21 cellular contexts compared by ENCODE assay signal in genomic region chr13:102212729-102213128, GRCh38.
"Had no signal": no experiment of that assay in that cellular context is flagged by ENCODE, and none has a peak within 500 bp of the region (broad histone marks: within the 10 kb centered on the region; RNA-seq: fewer than 3 reads in every experiment).

No MANE protein-coding gene starts in this region.

- H3K27ac Mint-ChIP-seq: activated CD8-positive, alpha-beta memory T cell treated with anti-CD3 and anti-CD28 coated beads, Interleukin-2, amount 10 ng/mL, durations not matched to agents 7 days and 5 days; activated CD8-positive, alpha-beta T cell treated with anti-CD3 and anti-CD28 coated beads for 36 hours; activated naive CD4-positive, alpha-beta T cell treated with anti-CD3 and anti-CD28 coated beads, Interleukin-2, amount 10 ng/mL, durations not matched to agents 7 days and 5 days; activated naive CD8-positive, alpha-beta T cell treated with anti-CD3 and anti-CD28 coated beads, Interleukin-2, amount 50 U/mL, for 24 hours; nephron; stimulated activated memory B cell treated with anti-CD40 and anti-IgM and Interleukin-4, amounts not matched to agents 10 μg/mL and 1 μg/mL and 100 μg/mL, for 72 hours had no signal

- H3K4me3 ChIP-seq: body of pancreas, cardiac muscle cell, stomach, transverse colon, uterus had no signal

- H3K9me3 Mint-ChIP-seq: activated CD8-positive, alpha-beta T cell treated with anti-CD3 and anti-CD28 coated beads for 36 hours; activated naive CD4-positive, alpha-beta T cell treated with anti-CD3 and anti-CD28 coated beads, Interleukin-2, amount 10 ng/mL, durations not matched to agents 7 days and 5 days; nephron; stimulated activated memory B cell treated with anti-CD40 and anti-IgM and Interleukin-4, amounts not matched to agents 10 μg/mL and 1 μg/mL and 100 μg/mL, for 72 hours had no signal

- H3K4me1 Mint-ChIP-seq: activated CD8-positive, alpha-beta memory T cell treated with anti-CD3 and anti-CD28 coated beads, Interleukin-2, amount 10 ng/mL, durations not matched to agents 7 days and 5 days; activated naive CD4-positive, alpha-beta T cell treated with anti-CD3 and anti-CD28 coated beads, Interleukin-2, amount 10 ng/mL, durations not matched to agents 7 days and 5 days; activated naive CD8-positive, alpha-beta T cell treated with anti-CD3 and anti-CD28 coated beads, Interleukin-2, amount 50 U/mL, for 24 hours; nephron; stimulated activated memory B cell treated with anti-CD40 and anti-IgM and Interleukin-4, amounts not matched to agents 10 μg/mL and 1 μg/mL and 100 μg/mL, for 72 hours had no signal

- ATAC-seq: activated CD8-positive, alpha-beta memory T cell treated with anti-CD3 and anti-CD28 coated beads, Interleukin-2, amount 10 ng/mL, durations not matched to agents 7 days and 5 days; activated CD8-positive, alpha-beta T cell treated with anti-CD3 and anti-CD28 coated beads for 36 hours; activated naive CD8-positive, alpha-beta T cell treated with anti-CD3 and anti-CD28 coated beads, Interleukin-2, amount 50 U/mL, for 24 hours; body of pancreas; left ventricle myocardium superior; sciatic nerve; stimulated activated memory B cell treated with anti-CD40 and anti-IgM and Interleukin-4, amounts not matched to agents 10 μg/mL and 1 μg/mL and 100 μg/mL, for 72 hours had no signal

- H3K27ac ChIP-seq: body of pancreas, cardiac muscle cell, stomach, transverse colon, uterus had no signal

- H3K9me3 ChIP-seq: body of pancreas, stomach, transverse colon, uterus had no signal

- H3K4me1 ChIP-seq: body of pancreas, stomach, transverse colon, uterus had no signal

- H3K4me3 Mint-ChIP-seq: activated CD8-positive, alpha-beta memory T cell treated with anti-CD3 and anti-CD28 coated beads, Interleukin-2, amount 10 ng/mL, durations not matched to agents 7 days and 5 days; activated CD8-positive, alpha-beta T cell treated with anti-CD3 and anti-CD28 coated beads for 36 hours; activated naive CD4-positive, alpha-beta T cell treated with anti-CD3 and anti-CD28 coated beads, Interleukin-2, amount 10 ng/mL, durations not matched to agents 7 days and 5 days; activated naive CD8-positive, alpha-beta T cell treated with anti-CD3 and anti-CD28 coated beads, Interleukin-2, amount 50 U/mL, for 24 hours; nephron; stimulated activated memory B cell treated with anti-CD40 and anti-IgM and Interleukin-4, amounts not matched to agents 10 μg/mL and 1 μg/mL and 100 μg/mL, for 72 hours had no signal

- H3K27me3 ChIP-seq: body of pancreas, cardiac muscle cell, stomach, transverse colon, uterus had no signal

- H3K36me3 ChIP-seq: cardiac muscle cell, stomach, transverse colon, uterus had no signal

- H3K27me3 Mint-ChIP-seq: activated CD8-positive, alpha-beta memory T cell treated with anti-CD3 and anti-CD28 coated beads, Interleukin-2, amount 10 ng/mL, durations not matched to agents 7 days and 5 days; activated naive CD4-positive, alpha-beta T cell treated with anti-CD3 and anti-CD28 coated beads, Interleukin-2, amount 10 ng/mL, durations not matched to agents 7 days and 5 days; activated naive CD8-positive, alpha-beta T cell treated with anti-CD3 and anti-CD28 coated beads, Interleukin-2, amount 50 U/mL, for 24 hours; stimulated activated memory B cell treated with anti-CD40 and anti-IgM and Interleukin-4, amounts not matched to agents 10 μg/mL and 1 μg/mL and 100 μg/mL, for 72 hours had no signal

- DNase-seq: activated CD4-positive, alpha-beta T cell treated with anti-CD3 and anti-CD28 coated beads for 48 hours; activated CD4-positive, CD25-positive, alpha-beta regulatory T cell; activated CD8-positive, alpha-beta memory T cell treated with anti-CD3 and anti-CD28 coated beads, Interleukin-2, amount 10 ng/mL, durations not matched to agents 7 days and 5 days; activated CD8-positive, alpha-beta T cell treated with anti-CD3 and anti-CD28 coated beads for 36 hours; activated effector memory CD4-positive, alpha-beta T cell treated with anti-CD3 and anti-CD28 coated beads, Interleukin-2, amount 50 U/mL, for 16 hours; activated naive CD4-positive, alpha-beta T cell treated with anti-CD3 and anti-CD28 coated beads, Interleukin-2, amount 10 ng/mL, durations not matched to agents 7 days and 5 days; activated naive CD8-positive, alpha-beta T cell treated with anti-CD3 and anti-CD28 coated beads, Interleukin-2, amount 50 U/mL, for 24 hours; activated T-cell treated with anti-CD3 and anti-CD28 coated beads for 4 hours; body of pancreas; foreskin fibroblast; left ventricle myocardium superior; mammary epithelial cell; small intestine; stomach; T1000; transverse colon; uterus had no signal

- H3K36me3 Mint-ChIP-seq: activated CD8-positive, alpha-beta memory T cell treated with anti-CD3 and anti-CD28 coated beads, Interleukin-2, amount 10 ng/mL, durations not matched to agents 7 days and 5 days; activated naive CD4-positive, alpha-beta T cell treated with anti-CD3 and anti-CD28 coated beads, Interleukin-2, amount 10 ng/mL, durations not matched to agents 7 days and 5 days; stimulated activated memory B cell treated with anti-CD40 and anti-IgM and Interleukin-4, amounts not matched to agents 10 μg/mL and 1 μg/mL and 100 μg/mL, for 72 hours had no signal
